ENCODE assay signal across 11 cellular contexts in genomic region chr6:37308084-37308817, GRCh38. TPM values are rescaled to one million over a fixed set of nuclear protein-coding genes. Genes with fewer than 3 reads are reported as not detected.
A peak's percentile ranks its signal among the peaks of the same experiment; 100 is the strongest.
DNase-seq lines count a peak whose midpoint lies in the region; ATAC-seq and TF ChIP-seq lines count a peak whose summit lies in the region.
"Had no signal": no experiment of that assay in that cellular context is flagged by ENCODE, and none has a peak within 500 bp of the region (broad histone marks: within the 10 kb centered on the region; RNA-seq: fewer than 3 reads in every experiment).

No MANE protein-coding gene starts in this region.

- no peaks in the 10 kb centered on the region for H3K9me3 Mint-ChIP-seq in stimulated activated naive CD8-positive, alpha-beta T cell treated with anti-CD3 and anti-CD28 coated beads, Interleukin-15, Interleukin-2, amounts not matched to agents 100 ng/mL and 50 ng/mL, for 24 hours

- H3K4me1 Mint-ChIP-seq in stimulated activated naive CD8-positive, alpha-beta T cell treated with anti-CD3 and anti-CD28 coated beads, Interleukin-15, Interleukin-2, amounts not matched to agents 100 ng/mL and 50 ng/mL, for 24 hours (ENCODE audit: low read depth), result no peaks in the 10 kb centered on the region

- no peaks in the 10 kb centered on the region for H3K27me3 Mint-ChIP-seq in stimulated activated naive CD8-positive, alpha-beta T cell treated with anti-CD3 and anti-CD28 coated beads, Interleukin-15, Interleukin-2, amounts not matched to agents 100 ng/mL and 50 ng/mL, for 24 hours
- H3K27me3 Mint-ChIP-seq: B cell had no signal

- peak overlapping the region; percentile 8 for H3K27ac Mint-ChIP-seq in stimulated activated naive CD8-positive, alpha-beta T cell treated with anti-CD3 and anti-CD28 coated beads, Interleukin-15, Interleukin-2, amounts not matched to agents 100 ng/mL and 50 ng/mL, for 24 hours
- H3K27ac Mint-ChIP-seq: B cell had no signal

- H3K36me3 Mint-ChIP-seq in stimulated activated naive CD8-positive, alpha-beta T cell treated with anti-CD3 and anti-CD28 coated beads, Interleukin-15, Interleukin-2, amounts not matched to agents 100 ng/mL and 50 ng/mL, for 24 hours (ENCODE audit: low read depth), result peaks cover 22% of the 10 kb centered on the region

- no peak for DNase-seq in stimulated activated naive CD8-positive, alpha-beta T cell treated with anti-CD3 and anti-CD28 coated beads, Interleukin-15, Interleukin-2, amounts not matched to agents 100 U/mL and 50 U/mL, for 24 hours
- DNase-seq in iris pigment epithelial cell (ENCODE audit: low read depth), result peak; percentile 68
- DNase-seq in stimulated activated CD4-positive, alpha-beta T cell treated with anti-CD3 and anti-CD28 coated beads, Interleukin-4, amount 100 ng/mL, for 4 hours, result no peak
- no peak for DNase-seq in NOMO-1 (lab: John Stamatoyannopoulos, UW; ENCODE audit: unreplicated experiment in 2 of 2)
- no peak for DNase-seq in left lobe of liver (ENCODE audit: low spot score)
- DNase-seq: activated naive CD4-positive, alpha-beta T cell treated with Interleukin-2 at 50 U/mL for 16 hours; T-helper 2 cell had no signal

- no peak overlapping the region for H3K4me3 Mint-ChIP-seq in stimulated activated naive CD8-positive, alpha-beta T cell treated with anti-CD3 and anti-CD28 coated beads, Interleukin-15, Interleukin-2, amounts not matched to agents 100 ng/mL and 50 ng/mL, for 24 hours
- H3K4me3 Mint-ChIP-seq: B cell had no signal

- no peak for ATAC-seq in stimulated activated naive CD8-positive, alpha-beta T cell treated with anti-CD3 and anti-CD28 coated beads, Interleukin-15, Interleukin-2, amounts not matched to agents 100 U/mL and 50 U/mL, for 24 hours
- ATAC-seq in SK-N-SH treated with all-trans-retinoic acid at 6 μM for 48 hours, result peak; percentile 76
- ATAC-seq in HG02610 (IDR thresholded peaks at IDR 0.05; ENCODE audit: unreplicated experiment), result no peak
- ATAC-seq in left lobe of liver, result no peak

TF ChIP-seq in SK-N-SH treated with all-trans-retinoic acid at 6 μM for 48 hours, 23 proteins besides CTCF, POLR2A, EP300 and RAD21:
- TF ChIP-seq, protein P1, sequence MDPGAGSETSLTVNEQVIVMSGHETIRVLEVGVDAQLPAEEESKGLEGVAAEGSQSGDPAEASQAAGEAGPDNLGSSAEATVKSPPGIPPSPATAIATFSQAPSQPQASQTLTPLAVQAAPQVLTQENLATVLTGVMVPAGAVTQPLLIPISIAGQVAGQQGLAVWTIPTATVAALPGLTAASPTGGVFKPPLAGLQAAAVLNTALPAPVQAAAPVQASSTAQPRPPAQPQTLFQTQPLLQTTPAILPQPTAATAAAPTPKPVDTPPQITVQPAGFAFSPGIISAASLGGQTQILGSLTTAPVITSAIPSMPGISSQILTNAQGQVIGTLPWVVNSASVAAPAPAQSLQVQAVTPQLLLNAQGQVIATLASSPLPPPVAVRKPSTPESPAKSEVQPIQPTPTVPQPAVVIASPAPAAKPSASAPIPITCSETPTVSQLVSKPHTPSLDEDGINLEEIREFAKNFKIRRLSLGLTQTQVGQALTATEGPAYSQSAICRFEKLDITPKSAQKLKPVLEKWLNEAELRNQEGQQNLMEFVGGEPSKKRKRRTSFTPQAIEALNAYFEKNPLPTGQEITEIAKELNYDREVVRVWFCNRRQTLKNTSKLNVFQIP (CRISPR knock-in tag; IDR thresholded peaks at IDR 0.05; ENCODE audit: borderline replicate concordance, low read depth), result no peak
- TF ChIP-seq, protein P2, sequence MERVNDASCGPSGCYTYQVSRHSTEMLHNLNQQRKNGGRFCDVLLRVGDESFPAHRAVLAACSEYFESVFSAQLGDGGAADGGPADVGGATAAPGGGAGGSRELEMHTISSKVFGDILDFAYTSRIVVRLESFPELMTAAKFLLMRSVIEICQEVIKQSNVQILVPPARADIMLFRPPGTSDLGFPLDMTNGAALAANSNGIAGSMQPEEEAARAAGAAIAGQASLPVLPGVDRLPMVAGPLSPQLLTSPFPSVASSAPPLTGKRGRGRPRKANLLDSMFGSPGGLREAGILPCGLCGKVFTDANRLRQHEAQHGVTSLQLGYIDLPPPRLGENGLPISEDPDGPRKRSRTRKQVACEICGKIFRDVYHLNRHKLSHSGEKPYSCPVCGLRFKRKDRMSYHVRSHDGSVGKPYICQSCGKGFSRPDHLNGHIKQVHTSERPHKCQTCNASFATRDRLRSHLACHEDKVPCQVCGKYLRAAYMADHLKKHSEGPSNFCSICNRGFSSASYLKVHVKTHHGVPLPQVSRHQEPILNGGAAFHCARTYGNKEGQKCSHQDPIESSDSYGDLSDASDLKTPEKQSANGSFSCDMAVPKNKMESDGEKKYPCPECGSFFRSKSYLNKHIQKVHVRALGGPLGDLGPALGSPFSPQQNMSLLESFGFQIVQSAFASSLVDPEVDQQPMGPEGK (CRISPR knock-in tag; IDR thresholded peaks at IDR 0.05; ENCODE audit: borderline replicate concordance), result no peak
- TF ChIP-seq ISL1 (CRISPR knock-in tag; IDR thresholded peaks at IDR 0.05) (no peak), TCF4 (CRISPR knock-in tag; IDR thresholded peaks at IDR 0.05; ENCODE audit: borderline replicate concordance) (no peak), BACH2 (CRISPR knock-in tag; IDR thresholded peaks at IDR 0.05; ENCODE audit: borderline replicate concordance) (no peak), ZFP3 (CRISPR knock-in tag; IDR thresholded peaks at IDR 0.05) (no peak), RARB (CRISPR knock-in tag; IDR thresholded peaks at IDR 0.05) (no peak), GLIS3 (CRISPR knock-in tag; IDR thresholded peaks at IDR 0.05) (no peak), ESRRG (CRISPR knock-in tag; IDR thresholded peaks at IDR 0.05) (no peak), ZNF70 (CRISPR knock-in tag; IDR thresholded peaks at IDR 0.05) (no peak), TOX (CRISPR knock-in tag; IDR thresholded peaks at IDR 0.05; ENCODE audit: borderline replicate concordance) (no peak), PPARA (CRISPR knock-in tag; IDR thresholded peaks at IDR 0.05; ENCODE audit: borderline replicate concordance) (no peak), SNAI2 (CRISPR knock-in tag; IDR thresholded peaks at IDR 0.05) (no peak), ARNTL (CRISPR knock-in tag; IDR thresholded peaks at IDR 0.05; ENCODE audit: borderline replicate concordance, low read depth) (no peak)

RNA-seq across cellular contexts. Expression of gene RNF8, which starts 45.5 kb away (rescaled TPM):
- total RNA-seq in left lobe of liver, result 4.9 TPM

RNA-seq across cellular contexts. Expression of gene TMEM217, which starts 50.3 kb away (rescaled TPM):
- total RNA-seq in left lobe of liver, result not detected

RNA-seq across cellular contexts. Expression of gene TBC1D22B, which starts 50.7 kb away (rescaled TPM):
- total RNA-seq in left lobe of liver, result 2.1 TPM
